Comparison of ENCODE assay signal across 8 cellular contexts in genomic region chr21:44931501-44932365, GRCh38. TPM values are rescaled to one million over a fixed set of nuclear protein-coding genes. Genes with fewer than 3 reads are reported as not detected.
A peak's percentile ranks its signal among the peaks of the same experiment; 100 is the strongest.
DNase-seq lines count a peak whose midpoint lies in the region; ATAC-seq, FAIRE-seq and TF ChIP-seq lines count a peak whose summit lies in the region.

No MANE protein-coding gene starts in this region.

- POLR2A ChIA-PET in activated CD4-positive, alpha-beta T cell treated with anti-CD3 and anti-CD28 coated beads, Interleukin-2, amount 10 ng/mL, durations not matched to agents 7 days and 5 days (lab: Charles Lee) = interaction anchor here (1.0 kb wide), 1 partner anchor 12 kb away, joined by 4 read pairs; the partner anchor contains the start of gene ITGB2

- intact Hi-C loops in activated T-helper 2 cell treated with anti-CD3 and anti-CD28 coated beads, Interferon-gamma antibody, Interleukin-2, Interleukin-4, amounts not matched to agents 10 μg/mL and 5 μg/mL and 100 μg/mL, durations not matched to agents 14 hours and 24 hours and 36 hours (cut with micrococcal nuclease) = loop anchor here (2.0 kb wide), 1 partner anchor 39 kb away; no protein-coding TSS in a partner anchor

- H3K27ac Mint-ChIP-seq in activated CD4-positive, alpha-beta T cell treated with anti-CD3 and anti-CD28 coated beads, Interleukin-2, amount 10 ng/mL, durations not matched to agents 7 days and 5 days = peak overlapping the region; percentile 87
- H3K27ac Mint-ChIP-seq in activated T-helper 2 cell treated with anti-CD3 and anti-CD28 coated beads, Interferon-gamma antibody, Interleukin-2, Interleukin-4, amounts not matched to agents 10 μg/mL and 5 μg/mL and 100 μg/mL, durations not matched to agents 14 hours and 24 hours and 36 hours = peak overlapping the region; percentile 69

- H3K27me3 Mint-ChIP-seq in activated CD4-positive, alpha-beta T cell treated with anti-CD3 and anti-CD28 coated beads, Interleukin-2, amount 10 ng/mL, durations not matched to agents 7 days and 5 days = no peaks in the 10 kb centered on the region
- no peaks in the 10 kb centered on the region for H3K27me3 Mint-ChIP-seq in activated T-helper 2 cell treated with anti-CD3 and anti-CD28 coated beads, Interferon-gamma antibody, Interleukin-2, Interleukin-4, amounts not matched to agents 10 μg/mL and 5 μg/mL and 100 μg/mL, durations not matched to agents 14 hours and 24 hours and 36 hours (ENCODE audit: low read depth)

- CTCF ChIA-PET in activated CD4-positive, alpha-beta T cell treated with anti-CD3 and anti-CD28 coated beads, Interleukin-2, amount 10 ng/mL, durations not matched to agents 7 days and 5 days (lab: Charles Lee) = interaction anchor here (0.7 to 1.4 kb wide), 12 partner anchors 9 to 361 kb away, joined by 3 to 5 read pairs (median 3); partner anchors contain the start of gene UBE2G2

- H3K9me3 ChIP-seq in thymus (ENCODE audit: control insufficient read depth) = no peaks in the 10 kb centered on the region

- WGBS in thymus = 2% methylated on average over 73 of the region's 73 CpGs

- peak overlapping the region; percentile 91 for H3K27ac ChIP-seq in thymus (ENCODE audit: low read depth)

- H3K4me3 ChIP-seq in kidney epithelial cell (ENCODE audit: low read depth, low read length) = peak overlapping the region; percentile 20
- H3K4me3 ChIP-seq in thymus (ENCODE audit: low read length) = peak overlapping the region; percentile 75

- H3K9me3 Mint-ChIP-seq in activated CD4-positive, alpha-beta T cell treated with anti-CD3 and anti-CD28 coated beads, Interleukin-2, amount 10 ng/mL, durations not matched to agents 7 days and 5 days = no peaks in the 10 kb centered on the region
- H3K9me3 Mint-ChIP-seq in activated T-helper 2 cell treated with anti-CD3 and anti-CD28 coated beads, Interferon-gamma antibody, Interleukin-2, Interleukin-4, amounts not matched to agents 10 μg/mL and 5 μg/mL and 100 μg/mL, durations not matched to agents 14 hours and 24 hours and 36 hours = no peaks in the 10 kb centered on the region

- no peak for TF ChIP-seq CTCF in kidney epithelial cell (IDR thresholded peaks at IDR 0.05; ENCODE audit: insufficient read depth, low read length, poor library complexity, severe bottlenecking)

- peaks cover 51% of the 10 kb centered on the region for H3K4me1 Mint-ChIP-seq in activated CD4-positive, alpha-beta T cell treated with anti-CD3 and anti-CD28 coated beads, Interleukin-2, amount 10 ng/mL, durations not matched to agents 7 days and 5 days
- H3K4me1 Mint-ChIP-seq in activated T-helper 2 cell treated with anti-CD3 and anti-CD28 coated beads, Interferon-gamma antibody, Interleukin-2, Interleukin-4, amounts not matched to agents 10 μg/mL and 5 μg/mL and 100 μg/mL, durations not matched to agents 14 hours and 24 hours and 36 hours (ENCODE audit: low read depth) = peaks cover 42% of the 10 kb centered on the region

- peaks cover 45% of the 10 kb centered on the region for H3K27me3 ChIP-seq in kidney epithelial cell (ENCODE audit: control insufficient read depth, insufficient read depth, low read length)
- no peaks in the 10 kb centered on the region for H3K27me3 ChIP-seq in thymus (ENCODE audit: control insufficient read depth, insufficient read depth)

- H3K36me3 ChIP-seq in kidney epithelial cell (ENCODE audit: control insufficient read depth, insufficient read depth, low read length) = no peaks in the 10 kb centered on the region
- no peaks in the 10 kb centered on the region for H3K36me3 ChIP-seq in thymus (ENCODE audit: control insufficient read depth, insufficient read depth)

- ATAC-seq in GM21367 (IDR thresholded peaks at IDR 0.05; ENCODE audit: unreplicated experiment) = no peak
- ATAC-seq in GM21529 (IDR thresholded peaks at IDR 0.05; ENCODE audit: unreplicated experiment) = no peak

- peak overlapping the region; percentile 79 for H3K4me3 Mint-ChIP-seq in activated CD4-positive, alpha-beta T cell treated with anti-CD3 and anti-CD28 coated beads, Interleukin-2, amount 10 ng/mL, durations not matched to agents 7 days and 5 days
- peak overlapping the region; percentile 76 for H3K4me3 Mint-ChIP-seq in activated T-helper 2 cell treated with anti-CD3 and anti-CD28 coated beads, Interferon-gamma antibody, Interleukin-2, Interleukin-4, amounts not matched to agents 10 μg/mL and 5 μg/mL and 100 μg/mL, durations not matched to agents 14 hours and 24 hours and 36 hours (ENCODE audit: low read depth)

- peaks cover 52% of the 10 kb centered on the region for H3K4me1 ChIP-seq in thymus (ENCODE audit: control insufficient read depth, insufficient read depth, low read length)

- H3K36me3 Mint-ChIP-seq in activated CD4-positive, alpha-beta T cell treated with anti-CD3 and anti-CD28 coated beads, Interleukin-2, amount 10 ng/mL, durations not matched to agents 7 days and 5 days (ENCODE audit: low read depth) = peaks cover 8% of the 10 kb centered on the region
- no peaks in the 10 kb centered on the region for H3K36me3 Mint-ChIP-seq in activated T-helper 2 cell treated with anti-CD3 and anti-CD28 coated beads, Interferon-gamma antibody, Interleukin-2, Interleukin-4, amounts not matched to agents 10 μg/mL and 5 μg/mL and 100 μg/mL, durations not matched to agents 14 hours and 24 hours and 36 hours (ENCODE audit: low read depth)

- no peak for FAIRE-seq in HTR-8/SVneo (lab: Jason Lieb, UNC)

- DNase-seq in activated CD4-positive, alpha-beta T cell treated with anti-CD3 and anti-CD28 coated beads, Interleukin-2, amount 10 ng/mL, durations not matched to agents 7 days and 5 days = no peak
- no peak for DNase-seq in activated CD4-positive, alpha-beta T cell treated with anti-CD3 and anti-CD28 coated beads for 48 hours
- DNase-seq in activated T-helper 2 cell treated with anti-CD3 and anti-CD28 coated beads, Interferon-gamma antibody, Interleukin-2, Interleukin-4, amounts not matched to agents 10 μg/mL and 5 μg/mL and 100 μg/mL, durations not matched to agents 14 hours and 24 hours and 36 hours (ENCODE audit: low spot score) = no peak
- DNase-seq in kidney epithelial cell (ENCODE audit: low read depth) (no peak), HTR-8/SVneo (ENCODE audit: insufficient read length, low spot score) (no peak)

RNA-seq across cellular contexts. Expression of gene SLX9, which starts 8.1 kb away (rescaled TPM):
- 10 to 100 TPM; 32.7 to 39.8 TPM for total RNA-seq in activated CD4-positive, alpha-beta T cell treated with anti-CD3 and anti-CD28 coated beads, Interleukin-2, amount 10 ng/mL, durations not matched to agents 7 days and 5 days
- total RNA-seq in activated T-helper 2 cell treated with anti-CD3 and anti-CD28 coated beads, Interferon-gamma antibody, Interleukin-2, Interleukin-4, amounts not matched to agents 10 μg/mL and 5 μg/mL and 100 μg/mL, durations not matched to agents 14 hours and 24 hours and 36 hours = 65.8 and 72.6 TPM in 2 replicates
- total RNA-seq in kidney epithelial cell = 25.7 and 38.6 TPM in 2 replicates
- 28.4 TPM for polyA plus RNA-seq in thymus

RNA-seq across cellular contexts. Expression of gene ITGB2, which starts 11.0 kb away (rescaled TPM):
- 100 to 1,000 TPM; 439 to 500 TPM for total RNA-seq in activated CD4-positive, alpha-beta T cell treated with anti-CD3 and anti-CD28 coated beads, Interleukin-2, amount 10 ng/mL, durations not matched to agents 7 days and 5 days
- 210 and 212 TPM in 2 replicates for total RNA-seq in activated T-helper 2 cell treated with anti-CD3 and anti-CD28 coated beads, Interferon-gamma antibody, Interleukin-2, Interleukin-4, amounts not matched to agents 10 μg/mL and 5 μg/mL and 100 μg/mL, durations not matched to agents 14 hours and 24 hours and 36 hours
- total RNA-seq in kidney epithelial cell = 6.9 and 9.1 TPM in 2 replicates
- 104 TPM for polyA plus RNA-seq in thymus

RNA-seq across cellular contexts. Expression of gene PTTG1IP, which starts 58.2 kb away (rescaled TPM):
- 10 to 100 TPM; 70.2 to 79.9 TPM for total RNA-seq in activated CD4-positive, alpha-beta T cell treated with anti-CD3 and anti-CD28 coated beads, Interleukin-2, amount 10 ng/mL, durations not matched to agents 7 days and 5 days
- 48.1 and 48.3 TPM in 2 replicates for total RNA-seq in activated T-helper 2 cell treated with anti-CD3 and anti-CD28 coated beads, Interferon-gamma antibody, Interleukin-2, Interleukin-4, amounts not matched to agents 10 μg/mL and 5 μg/mL and 100 μg/mL, durations not matched to agents 14 hours and 24 hours and 36 hours
- total RNA-seq in kidney epithelial cell = 538 and 561 TPM in 2 replicates
- 138 TPM for polyA plus RNA-seq in thymus

Comparison
In these comparisons a context has a peak if more than half of its experiments do, and no peak if none do; other contexts are left out.
1. RNA of gene ITGB2, which starts 11.0 kb away (total RNA-seq): 439 to 500 TPM in activated CD4-positive, alpha-beta T cell treated with anti-CD3 and anti-CD28 coated beads, Interleukin-2, amount 10 ng/mL, durations not matched to agents 7 days and 5 days and 210 to 212 TPM in activated T-helper 2 cell treated with anti-CD3 and anti-CD28 coated beads, Interferon-gamma antibody, Interleukin-2, Interleukin-4, amounts not matched to agents 10 μg/mL and 5 μg/mL and 100 μg/mL, durations not matched to agents 14 hours and 24 hours and 36 hours; 6.9 to 9.1 TPM in kidney epithelial cell; every median in the first group is over 10 times any median in the second.